In genomic region chr9:33265211-33265885, GRCh38 we compare ENCODE assay signal across 8 cellular contexts. TPM values are rescaled to one million over a fixed set of nuclear protein-coding genes. Genes with fewer than 3 reads are reported as not detected.
DNase-seq lines count a peak whose midpoint lies in the region; ATAC-seq and TF ChIP-seq lines count a peak whose summit lies in the region.

No MANE protein-coding gene starts in this region.

- H3K27ac ChIP-seq in SJSA1 (peak overlapping the region; percentile 50), psoas muscle (peak overlapping the region; percentile 98)

- no peak for TF ChIP-seq CTCF in psoas muscle (IDR thresholded peaks at IDR 0.05)

- H3K27me3 ChIP-seq in SJSA1 (replicated peaks) (no peaks in the 10 kb centered on the region), psoas muscle (ENCODE audit: insufficient read depth in 3 of 3, low read length in 2 of 3) (no peaks in the 10 kb centered on the region)

- intact Hi-C loops in psoas muscle (cut with DNase I), result no loop called here

- H3K4me1 ChIP-seq in SJSA1 (replicated peaks) (peaks cover 6% of the 10 kb centered on the region), psoas muscle (peaks cover 18% of the 10 kb centered on the region)

- WGBS in psoas muscle, 3 donors, result 17 to 19% (median 19%) methylated on average over 13 of the region's 13 CpGs

- DNase-seq in ELR (ENCODE audit: low read depth) (peak; percentile 24), SJSA1 (ENCODE audit: low read depth in 1 of 2, low spot score in 2 of 2) (peak in 1 of 2 experiments; percentile 2), fibroblast of peridontal ligament (ENCODE audit: extremely low read depth) (peak; percentile 11), psoas muscle (peak in 1 of 2 donors; percentile 62), DMS153 treated with DMSO at 0.1 percent for 48 hours (lab: John Stamatoyannopoulos, UW; ENCODE audit: unreplicated experiment) (no peak), NCI-H510A treated with DMSO at 0.1 percent for 48 hours (lab: John Stamatoyannopoulos, UW) (no peak)
- DNase-seq in stimulated activated CD8-positive, alpha-beta memory T cell treated with anti-CD3 and anti-CD28 coated beads, Interleukin-4, amount 100 ng/mL, for 48 hours, result no peak

- no peak for ATAC-seq in psoas muscle
- no peak for ATAC-seq in activated CD4-positive, CD25-positive, alpha-beta regulatory T cell treated with anti-CD3 and anti-CD28 coated beads, Interleukin-2, amount 50 U/mL, for 24 hours

- H3K9me3 ChIP-seq in SJSA1 (replicated peaks), result no peaks in the 10 kb centered on the region
- no peaks in the 10 kb centered on the region for H3K9me3 ChIP-seq in psoas muscle

- peak overlapping the region; percentile 75 for H3K4me3 ChIP-seq in SJSA1
- peak overlapping the region; percentile 94 for H3K4me3 ChIP-seq in psoas muscle

- H3K36me3 ChIP-seq in SJSA1 (peaks cover 12% of the 10 kb centered on the region), psoas muscle (ENCODE audit: insufficient read depth in 1 of 2, low read depth in 1 of 2) (peaks cover 5 to 70% of the 10 kb centered on the region in 2 donors)

RNA-seq across cellular contexts. Expression of gene CHMP5, which starts 0.5 kb away (rescaled TPM):
- total RNA-seq in SJSA1 (2014; rRNA removed; shearing (Covaris generic)), result 60.5 and 65.9 TPM in 2 replicates
- 10 to 100 TPM; 28.7 to 41.1 (median 37.6) TPM for total RNA-seq in psoas muscle
- polyA plus RNA-seq in psoas muscle, result 10 to 100 TPM; 31.9 to 80.4 (median 38.3) TPM

RNA-seq across cellular contexts. Expression of gene BAG1, which starts 0.8 kb away (rescaled TPM):
- 25.0 and 39.4 TPM in 2 replicates for total RNA-seq in SJSA1 (2014; rRNA removed; shearing (Covaris generic))
- total RNA-seq in psoas muscle, result 100 to 1,000 TPM; 125 to 253 (median 151) TPM
- polyA plus RNA-seq in psoas muscle, result 100 to 1,000 TPM; 265 to 371 (median 315) TPM

RNA-seq across cellular contexts. Expression of gene NFX1, which starts 25.0 kb away (rescaled TPM):
- 10.3 and 13.0 TPM in 2 replicates for total RNA-seq in SJSA1 (2014; rRNA removed; shearing (Covaris generic))
- total RNA-seq in psoas muscle, result 10 to 100 TPM; 33.8 to 59.2 (median 46.1) TPM
- polyA plus RNA-seq in psoas muscle, result 10 to 100 TPM; 20.9 to 33.4 (median 26.8) TPM

RNA-seq across cellular contexts. Expression of gene SPINK4, which starts 25.4 kb away (rescaled TPM):
- not detected in 2 replicates for total RNA-seq in SJSA1 (2014; rRNA removed; shearing (Covaris generic))
- total RNA-seq in psoas muscle, result not detected
- polyA plus RNA-seq in psoas muscle, result under 1 TPM in 1 of 3 donors, not detected in 2; 0.34 TPM

Comparison
In these comparisons a context has a peak if more than half of its experiments do, and no peak if none do; other contexts are left out.
1. DNase-seq: peak in ELR (single experiment) and fibroblast of peridontal ligament (single experiment); none in stimulated activated CD8-positive, alpha-beta memory T cell treated with anti-CD3 and anti-CD28 coated beads, Interleukin-4, amount 100 ng/mL, for 48 hours (single experiment), DMS153 treated with DMSO at 0.1 percent for 48 hours (single experiment) and NCI-H510A treated with DMSO at 0.1 percent for 48 hours (single experiment).